In genomic region chr15:78101423-78102105, GRCh38 we compare ENCODE assay signal across 25 cellular contexts. TPM values are rescaled to one million over a fixed set of nuclear protein-coding genes. Genes with fewer than 3 reads are reported as not detected.
DNase-seq lines count a peak whose midpoint lies in the region; ATAC-seq and TF ChIP-seq lines count a peak whose summit lies in the region.
"Had no signal": no experiment of that assay in that cellular context is flagged by ENCODE, and none has a peak within 500 bp of the region (broad histone marks: within the 10 kb centered on the region; RNA-seq: fewer than 3 reads in every experiment).

No MANE protein-coding gene starts in this region.

- peak overlapping the region; percentile 22 for H3K4me2 ChIP-seq in trophoblast cell (ENCODE audit: low read length)

- no peak overlapping the region for H2AFZ ChIP-seq in trophoblast cell (ENCODE audit: insufficient read depth, low read length, poor library complexity)

- no peaks in the 10 kb centered on the region for H3K9me3 Mint-ChIP-seq in Caco-2 (ENCODE audit: unreplicated experiment)
- H3K9me3 Mint-ChIP-seq in activated T-helper 1 cell treated with anti-CD3 and anti-CD28 coated beads, Interleukin-12 subunit alpha, Interleukin-12 subunit beta, Interleukin-2, Interleukin-4 antibody, amounts not matched to agents 30 ng/mL and 10 ng/mL and 1 ng/mL, durations not matched to agents 14 hours and 24 hours and 36 hours = no peaks in the 10 kb centered on the region
- H3K9me3 Mint-ChIP-seq: nephron had no signal

- POLR2A ChIA-PET in Caco-2 (lab: Charles Lee) = no interaction called here

- peaks cover 9% of the 10 kb centered on the region for H3K79me2 ChIP-seq in trophoblast cell (ENCODE audit: control insufficient read depth, insufficient read depth, low read length, poor library complexity)

- peak; percentile 4 for DNase-seq in SIG-M5 treated with dmso at 0.1 percent for 504 hours (lab: John Stamatoyannopoulos, UW; ENCODE audit: unreplicated experiment)
- DNase-seq in SIG-M5 (lab: John Stamatoyannopoulos, UW) = no peak
- DNase-seq in Caco-2 = peak; percentile 34 to 52
- DNase-seq in activated T-helper 1 cell treated with anti-CD3 and anti-CD28 coated beads, Interleukin-12 subunit alpha, Interleukin-12 subunit beta, Interleukin-2, Interleukin-4 antibody, amounts not matched to agents 30 ng/mL and 10 ng/mL and 1 ng/mL, durations not matched to agents 14 hours and 24 hours and 36 hours (ENCODE audit: low spot score) = no peak
- peak; percentile 90 to 95 for DNase-seq in trophoblast cell
- no peak for DNase-seq in 8988T
- DNase-seq in lower leg skin (ENCODE audit: low spot score in 2 of 2) = no peak
- DNase-seq: activated T-cell treated with anti-CD3 and anti-CD28 coated beads for 4 hours, GF-D8, Karpas-422, MV-4-11, NCI-H146, NCI-H510A treated with DMSO at 0.1 percent for 48 hours, stomach had no signal

- no peak overlapping the region for H3K27ac Mint-ChIP-seq in Caco-2 (ENCODE audit: unreplicated experiment)
- H3K27ac Mint-ChIP-seq in activated T-helper 1 cell treated with anti-CD3 and anti-CD28 coated beads, Interleukin-12 subunit alpha, Interleukin-12 subunit beta, Interleukin-2, Interleukin-4 antibody, amounts not matched to agents 30 ng/mL and 10 ng/mL and 1 ng/mL, durations not matched to agents 14 hours and 24 hours and 36 hours = peak overlapping the region; percentile 40
- H3K27ac Mint-ChIP-seq: nephron had no signal

- no peaks in the 10 kb centered on the region for H3K36me3 Mint-ChIP-seq in Caco-2 (ENCODE audit: insufficient read depth, unreplicated experiment)
- H3K36me3 Mint-ChIP-seq in activated T-helper 1 cell treated with anti-CD3 and anti-CD28 coated beads, Interleukin-12 subunit alpha, Interleukin-12 subunit beta, Interleukin-2, Interleukin-4 antibody, amounts not matched to agents 30 ng/mL and 10 ng/mL and 1 ng/mL, durations not matched to agents 14 hours and 24 hours and 36 hours (ENCODE audit: low read depth) = no peaks in the 10 kb centered on the region

- peaks cover 36% of the 10 kb centered on the region for H3K79me1 ChIP-seq in trophoblast cell (ENCODE audit: low read length)

- H2BK120ac ChIP-seq in trophoblast cell (ENCODE audit: insufficient read depth, low read length, poor library complexity) = peak overlapping the region; percentile 85

- no peak overlapping the region for H4K12ac ChIP-seq in trophoblast cell (ENCODE audit: low read depth, low read length)

- H2AK5ac ChIP-seq in trophoblast cell (ENCODE audit: low read length) = no peak overlapping the region

- no peak overlapping the region for H3K4me3 Mint-ChIP-seq in Caco-2 (ENCODE audit: unreplicated experiment)
- H3K4me3 Mint-ChIP-seq in activated T-helper 1 cell treated with anti-CD3 and anti-CD28 coated beads, Interleukin-12 subunit alpha, Interleukin-12 subunit beta, Interleukin-2, Interleukin-4 antibody, amounts not matched to agents 30 ng/mL and 10 ng/mL and 1 ng/mL, durations not matched to agents 14 hours and 24 hours and 36 hours = no peak overlapping the region
- H3K4me3 Mint-ChIP-seq: nephron had no signal

- H3K27me3 ChIP-seq in Caco-2 (replicated peaks; ENCODE audit: control insufficient read depth, insufficient read depth, low read length) = no peaks in the 10 kb centered on the region
- H3K27me3 ChIP-seq in trophoblast cell (ENCODE audit: insufficient read depth, low read length) = no peaks in the 10 kb centered on the region
- H3K27me3 ChIP-seq: cardiac muscle cell, pancreas, stomach, tibial artery had no signal

- H3K4me3 ChIP-seq in Caco-2 (ENCODE audit: low read depth, low read length) (no peak overlapping the region), trophoblast cell (ENCODE audit: low read depth, low read length) (no peak overlapping the region), lower leg skin (ENCODE audit: low read depth, poor library complexity, severe bottlenecking) (no peak overlapping the region)
- H3K4me3 ChIP-seq: cardiac muscle cell, lower lobe of right lung, mucosa of descending colon, pancreas, stomach, tibial artery had no signal

- peak overlapping the region; percentile 68 for H2BK5ac ChIP-seq in trophoblast cell (ENCODE audit: low read depth, low read length, poor library complexity)

- peak overlapping the region; percentile 92 for H4K91ac ChIP-seq in trophoblast cell (ENCODE audit: low read depth, low read length)

- H3K27ac ChIP-seq in trophoblast cell (ENCODE audit: low read depth, low read length) = peak overlapping the region; percentile 57
- H3K27ac ChIP-seq: 22Rv1, cardiac muscle cell, lower lobe of right lung, pancreas, tibial artery had no signal

- H3K4ac ChIP-seq in trophoblast cell (ENCODE audit: low read depth, low read length) = peak overlapping the region; percentile 16

- H3K4me1 ChIP-seq in Caco-2 = peaks cover 11% of the 10 kb centered on the region; the same call in 1 of the 2 replicates
- H3K4me1 ChIP-seq in trophoblast cell (ENCODE audit: control insufficient read depth in 1 of 2, insufficient read depth in 2 of 2, low read length in 2 of 2) = peaks cover 37 to 38% of the 10 kb centered on the region in 2 experiments
- H3K4me1 ChIP-seq: pancreas, tibial artery had no signal

- H3K27me3 Mint-ChIP-seq in Caco-2 (ENCODE audit: insufficient read depth, unreplicated experiment) = no peaks in the 10 kb centered on the region
- no peaks in the 10 kb centered on the region for H3K27me3 Mint-ChIP-seq in activated T-helper 1 cell treated with anti-CD3 and anti-CD28 coated beads, Interleukin-12 subunit alpha, Interleukin-12 subunit beta, Interleukin-2, Interleukin-4 antibody, amounts not matched to agents 30 ng/mL and 10 ng/mL and 1 ng/mL, durations not matched to agents 14 hours and 24 hours and 36 hours (ENCODE audit: insufficient read depth)

- H3K4me1 Mint-ChIP-seq in Caco-2 (ENCODE audit: low read depth, unreplicated experiment) = peaks cover 8% of the 10 kb centered on the region
- peaks cover 56% of the 10 kb centered on the region for H3K4me1 Mint-ChIP-seq in activated T-helper 1 cell treated with anti-CD3 and anti-CD28 coated beads, Interleukin-12 subunit alpha, Interleukin-12 subunit beta, Interleukin-2, Interleukin-4 antibody, amounts not matched to agents 30 ng/mL and 10 ng/mL and 1 ng/mL, durations not matched to agents 14 hours and 24 hours and 36 hours (ENCODE audit: low read depth)

- BruUV-seq in Caco-2 (replicated peaks; lab: Mats Ljungman, UMichigan) = no TSS peak

- no peak overlapping the region for H3K23ac ChIP-seq in trophoblast cell (ENCODE audit: low read length)

- H3K36me3 ChIP-seq in Caco-2 (ENCODE audit: control insufficient read depth, insufficient read depth, low read length) (no peaks in the 10 kb centered on the region), trophoblast cell (ENCODE audit: control insufficient read depth in 1 of 2, insufficient read depth in 2 of 2, low read length in 2 of 2) (no peaks in the 10 kb centered on the region)
- H3K36me3 ChIP-seq: cardiac muscle cell, lower lobe of right lung, pancreas, stomach, tibial artery had no signal

- H4K8ac ChIP-seq in trophoblast cell (ENCODE audit: low read depth, low read length) = peak overlapping the region; percentile 20

- intact Hi-C loops in Caco-2 (cut with micrococcal nuclease; ENCODE audit: unreplicated experiment) = no loop called here
- intact Hi-C loops in activated T-helper 1 cell treated with anti-CD3 and anti-CD28 coated beads, Interleukin-12 subunit alpha, Interleukin-12 subunit beta, Interleukin-2, Interleukin-4 antibody, amounts not matched to agents 30 ng/mL and 10 ng/mL and 1 ng/mL, durations not matched to agents 14 hours and 24 hours and 36 hours (cut with micrococcal nuclease) = loop anchor here (2.0 to 5.0 kb wide), 2 partner anchors 25 to 34 kb away; partner anchors contain the start of gene TBC1D2B
- intact Hi-C loops in lower leg skin (cut with DNase I; ENCODE audit: low total_unique reads) = no loop called here

- TF ChIP-seq CTCF in Caco-2 (IDR thresholded peaks at IDR 0.05; ENCODE audit: insufficient read depth in 1 of 2, low read depth in 1 of 2, low read length in 1 of 2, severe bottlenecking in 1 of 2, unreplicated experiment in 1 of 2) (no peak), lower leg skin (IDR thresholded peaks at IDR 0.05) (no peak)

- no CpG with 5 or more reads among the region's 5 CpGs for WGBS in trophoblast cell (ENCODE audit: extremely low coverage, insufficient coverage, insufficient read length)
- 83 to 89% methylated on average over 5 of the region's 5 CpGs for WGBS in lower leg skin, 2 donors

- ATAC-seq in GM18502 (IDR thresholded peaks at IDR 0.05; ENCODE audit: poor library complexity, unreplicated experiment) = no peak
- ATAC-seq: lower lobe of right lung, mucosa of descending colon, pancreas had no signal

- H3K18ac ChIP-seq in trophoblast cell (ENCODE audit: low read length) = peak overlapping the region; percentile 12

- no peak overlapping the region for H3K9ac ChIP-seq in trophoblast cell (ENCODE audit: low read length)

- H3K9me3 ChIP-seq in Caco-2 (no peaks in the 10 kb centered on the region), trophoblast cell (ENCODE audit: insufficient read depth, low read depth, low read length) (no peaks in the 10 kb centered on the region)
- H3K9me3 ChIP-seq: lower lobe of right lung, mucosa of descending colon, pancreas, stomach, tibial artery had no signal

- peak overlapping the region; percentile 47 for H3K14ac ChIP-seq in trophoblast cell (ENCODE audit: low read length)

- peak overlapping the region; percentile 34 for H2BK12ac ChIP-seq in trophoblast cell (ENCODE audit: low read length)

- no peak for TF ChIP-seq POLR2A in lower leg skin (IDR thresholded peaks at IDR 0.05)

- CTCF ChIA-PET in Caco-2 (lab: Charles Lee) = no interaction called here

RNA-seq across cellular contexts. Expression of gene SH2D7, which starts 9.2 kb away (rescaled TPM):
- total RNA-seq in Caco-2 (2022) (not detected in 2 replicates), lower leg skin (not detected)
- not detected in 2 replicates for total RNA-seq in activated T-helper 1 cell treated with anti-CD3 and anti-CD28 coated beads, Interleukin-12 subunit alpha, Interleukin-12 subunit beta, Interleukin-2, Interleukin-4 antibody, amounts not matched to agents 30 ng/mL and 10 ng/mL and 1 ng/mL, durations not matched to agents 14 hours and 24 hours and 36 hours
- polyA plus RNA-seq in trophoblast cell (2013) = 0.14 and 0.19 TPM in 2 replicates
- total RNA-seq: cardiac muscle cell, dermis microvascular lymphatic vessel endothelial cell, endothelial cell of umbilical vein, lower lobe of right lung had no signal
- polyA plus RNA-seq: endothelial cell of umbilical vein, keratinocyte, stomach had no signal

RNA-seq across cellular contexts. Expression of gene TBC1D2B, which starts 24.1 kb away (rescaled TPM):
- total RNA-seq in Caco-2 (2022) = 18.3 and 19.1 TPM in 2 replicates
- total RNA-seq in activated T-helper 1 cell treated with anti-CD3 and anti-CD28 coated beads, Interleukin-12 subunit alpha, Interleukin-12 subunit beta, Interleukin-2, Interleukin-4 antibody, amounts not matched to agents 30 ng/mL and 10 ng/mL and 1 ng/mL, durations not matched to agents 14 hours and 24 hours and 36 hours = 60.8 and 64.7 TPM in 2 replicates
- 16.7 and 16.9 TPM in 2 replicates for polyA plus RNA-seq in trophoblast cell (2013)
- total RNA-seq in lower leg skin = 10 to 100 TPM; 32.4 to 41.7 (median 35.3) TPM

RNA-seq across cellular contexts. Expression of gene CIB2, which starts 29.7 kb away (rescaled TPM):
- total RNA-seq in Caco-2 (2022) (0.67 and 0.75 TPM in 2 replicates), lower leg skin (10 to 100 TPM in 2 of 4 donors, 1 to 10 TPM in 2; 6.6 to 16.2 (median 10.9) TPM)
- 1.2 and 1.9 TPM in 2 replicates for total RNA-seq in activated T-helper 1 cell treated with anti-CD3 and anti-CD28 coated beads, Interleukin-12 subunit alpha, Interleukin-12 subunit beta, Interleukin-2, Interleukin-4 antibody, amounts not matched to agents 30 ng/mL and 10 ng/mL and 1 ng/mL, durations not matched to agents 14 hours and 24 hours and 36 hours
- polyA plus RNA-seq in trophoblast cell (2013) = 16.6 and 16.7 TPM in 2 replicates

RNA-seq across cellular contexts. Expression of gene IDH3A, which starts 47.6 kb away (rescaled TPM):
- 67.3 and 71.1 TPM in 2 replicates for total RNA-seq in Caco-2 (2022)
- total RNA-seq in activated T-helper 1 cell treated with anti-CD3 and anti-CD28 coated beads, Interleukin-12 subunit alpha, Interleukin-12 subunit beta, Interleukin-2, Interleukin-4 antibody, amounts not matched to agents 30 ng/mL and 10 ng/mL and 1 ng/mL, durations not matched to agents 14 hours and 24 hours and 36 hours = 160 and 163 TPM in 2 replicates
- 27.1 and 28.7 TPM in 2 replicates for polyA plus RNA-seq in trophoblast cell (2013)
- total RNA-seq in lower leg skin = 10 to 100 TPM; 51.0 to 77.2 (median 60.8) TPM

Comparison
In these comparisons a context has a peak if more than half of its experiments do, and no peak if none do; other contexts are left out.
1. DNase-seq: peak in SIG-M5 treated with dmso at 0.1 percent for 504 hours (single experiment), Caco-2 (2 of 2) and trophoblast cell (2 of 2); none in SIG-M5 (single experiment), activated T-helper 1 cell treated with anti-CD3 and anti-CD28 coated beads, Interleukin-12 subunit alpha, Interleukin-12 subunit beta, Interleukin-2, Interleukin-4 antibody, amounts not matched to agents 30 ng/mL and 10 ng/mL and 1 ng/mL, durations not matched to agents 14 hours and 24 hours and 36 hours (single experiment), 8988T (single experiment) and lower leg skin (0 of 2).